In the genomic region with DNA sequence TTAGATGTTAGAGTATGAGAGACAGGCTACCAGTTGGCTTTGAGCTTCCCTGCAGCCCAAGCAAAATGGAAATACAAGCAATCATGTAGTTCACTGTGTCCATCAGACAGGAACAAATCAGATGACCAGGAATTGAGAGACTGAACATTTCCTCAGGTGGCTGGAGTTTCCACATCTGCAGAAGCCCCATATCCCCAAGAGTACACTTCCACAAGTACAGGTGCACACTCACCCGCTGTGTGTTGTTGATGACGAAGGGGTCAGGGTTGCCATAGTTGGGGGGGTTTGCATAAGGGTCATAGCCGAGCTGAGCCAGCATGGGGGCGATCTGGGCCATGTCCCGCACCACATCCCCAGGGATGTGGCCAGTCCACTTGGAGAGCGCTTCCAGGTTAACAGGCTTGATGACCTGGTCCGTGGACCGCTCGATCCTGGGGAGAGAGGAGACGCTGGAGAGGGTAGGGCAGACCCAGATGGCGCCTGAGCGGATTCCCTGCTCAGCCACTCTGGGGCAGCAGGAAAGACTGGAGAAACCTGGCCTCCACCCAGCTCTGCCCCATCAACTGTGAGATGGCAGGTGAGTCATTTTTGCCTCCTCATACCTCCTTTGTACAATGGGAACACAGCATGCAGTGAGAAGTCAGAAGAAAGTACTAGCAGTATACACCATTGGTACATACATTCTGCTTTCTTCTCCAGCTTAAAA, we compare ENCODE assay signal across 12 cellular contexts. TPM values are rescaled to one million over a fixed set of nuclear protein-coding genes. Genes with fewer than 3 reads are reported as not detected.
DNase-seq lines count a peak whose midpoint lies in the region; ATAC-seq, FAIRE-seq and TF ChIP-seq lines count a peak whose summit lies in the region.
"Had no signal": no experiment of that assay in that cellular context is flagged by ENCODE, and none has a peak within 500 bp of the region (broad histone marks: within the 10 kb centered on the region; RNA-seq: fewer than 3 reads in every experiment).

No MANE protein-coding gene starts in this region.

- peaks cover 13% of the 10 kb centered on the region for H3K4me1 Mint-ChIP-seq in stimulated activated effector memory CD8-positive, alpha-beta T cell treated with anti-CD3 and anti-CD28 coated beads, Interleukin-12 subunit alpha, Interleukin-12 subunit beta, amount 100 ng/mL, for 72 hours

- H3K36me3 ChIP-seq in esophagus (ENCODE audit: control insufficient read depth in 2 of 2, insufficient read depth in 2 of 2, low read length in 1 of 2) (peaks cover 4 to 19% of the 10 kb centered on the region in 2 donors), ovary (no peaks in the 10 kb centered on the region)

- H3K27me3 ChIP-seq in esophagus (ENCODE audit: control insufficient read depth in 1 of 2, insufficient read depth in 2 of 2, low read length in 2 of 2): no peaks in the 10 kb centered on the region
- no peaks in the 10 kb centered on the region for H3K27me3 ChIP-seq in ovary
- H3K27me3 ChIP-seq: gastroesophageal sphincter had no signal

- H3K4me3 ChIP-seq in esophagus (ENCODE audit: low read depth in 1 of 2, low read length in 2 of 2) (no peak overlapping the region), ovary (no peak overlapping the region)
- H3K4me3 ChIP-seq: gastroesophageal sphincter, lung had no signal

- intact Hi-C loops in ovary (cut with DNase I): no loop called here

- H3K27ac ChIP-seq in esophagus (ENCODE audit: low read depth in 2 of 2, low read length in 1 of 2) (peak overlapping the region; percentile 6 to 58), ovary (no peak overlapping the region)
- H3K27ac ChIP-seq: gastroesophageal sphincter had no signal

- no peaks in the 10 kb centered on the region for H3K9me3 Mint-ChIP-seq in stimulated activated effector memory CD8-positive, alpha-beta T cell treated with anti-CD3 and anti-CD28 coated beads, Interleukin-12 subunit alpha, Interleukin-12 subunit beta, amount 100 ng/mL, for 72 hours

- no peak overlapping the region for H3K4me3 Mint-ChIP-seq in stimulated activated effector memory CD8-positive, alpha-beta T cell treated with anti-CD3 and anti-CD28 coated beads, Interleukin-12 subunit alpha, Interleukin-12 subunit beta, amount 100 ng/mL, for 72 hours

- DNase-seq in GM18507 (ENCODE audit: extremely low spot score, insufficient read length, low read depth) (no peak), RCC 7860 (ENCODE audit: low spot score) (peak; percentile 37), ovary (no peak), NCI-H510A (lab: John Stamatoyannopoulos, UW) (no peak)
- DNase-seq in stimulated activated effector memory CD8-positive, alpha-beta T cell treated with anti-CD3 and anti-CD28 coated beads, Interleukin-12 subunit alpha, Interleukin-12 subunit beta, amount 100 ng/mL, for 72 hours (ENCODE audit: low spot score in 2 of 2): no peak
- DNase-seq: DMS79, retina had no signal

- no peak for TF ChIP-seq CTCF in ovary (IDR thresholded peaks at IDR 0.05)

- peaks cover 2 to 9% of the 10 kb centered on the region in 2 donors for H3K4me1 ChIP-seq in esophagus (ENCODE audit: control insufficient read depth in 2 of 2, insufficient read depth in 2 of 2, low read length in 1 of 2)
- H3K4me1 ChIP-seq in ovary (ENCODE audit: insufficient read depth): no peaks in the 10 kb centered on the region
- H3K4me1 ChIP-seq: gastroesophageal sphincter had no signal

- TF ChIP-seq EP300 in ovary (IDR thresholded peaks at IDR 0.05): no peak

- WGBS in esophagus, 2 donors: 87 to 93% methylated on average over 12 of the region's 12 CpGs
- WGBS in ovary, 3 donors: 87 to 93% (median 93%) methylated on average over 12 of the region's 12 CpGs

- peak; percentile 26 for ATAC-seq in stimulated activated effector memory CD8-positive, alpha-beta T cell treated with anti-CD3 and anti-CD28 coated beads, Interleukin-12 subunit alpha, Interleukin-12 subunit beta, amount 100 ng/mL, for 72 hours
- no peak for ATAC-seq in HG03457 (IDR thresholded peaks at IDR 0.05; ENCODE audit: unreplicated experiment)
- ATAC-seq: gastroesophageal sphincter, HepG2 had no signal

- no peak for TF ChIP-seq POLR2A in ovary (IDR thresholded peaks at IDR 0.05)

- peaks cover 97% of the 10 kb centered on the region for H3K36me3 Mint-ChIP-seq in stimulated activated effector memory CD8-positive, alpha-beta T cell treated with anti-CD3 and anti-CD28 coated beads, Interleukin-12 subunit alpha, Interleukin-12 subunit beta, amount 100 ng/mL, for 72 hours

- H3K9me3 ChIP-seq in esophagus (ENCODE audit: control insufficient read depth in 2 of 2, insufficient read depth in 1 of 2, low read depth in 1 of 2, low read length in 1 of 2) (no peaks in the 10 kb centered on the region), ovary (no peaks in the 10 kb centered on the region)
- H3K9me3 ChIP-seq: gastroesophageal sphincter had no signal

- peak overlapping the region; percentile 77 for H3K27ac Mint-ChIP-seq in stimulated activated effector memory CD8-positive, alpha-beta T cell treated with anti-CD3 and anti-CD28 coated beads, Interleukin-12 subunit alpha, Interleukin-12 subunit beta, amount 100 ng/mL, for 72 hours

- FAIRE-seq in GM18507 (lab: Jason Lieb, UNC) (peak; percentile 12), RCC 7860 (lab: Jason Lieb, UNC) (no peak)
- FAIRE-seq: HepG2 had no signal

RNA-seq across cellular contexts. Expression of a gene that starts 23.9 kb away (rescaled TPM):
- polyA plus RNA-seq in esophagus: 10 to 100 TPM; 19.7 to 21.5 TPM
- total RNA-seq in ovary: 10 to 100 TPM; 10.8 to 31.0 (median 26.3) TPM
- polyA plus RNA-seq in ovary: 10 to 100 TPM; 14.0 to 28.9 TPM

RNA-seq across cellular contexts. Expression of a gene that starts 52.5 kb away (rescaled TPM):
- 10 to 100 TPM in 1 of 2 donors, 1 to 10 TPM in 1; 7.4 to 11.9 TPM for polyA plus RNA-seq in esophagus
- 10 to 100 TPM in 5 of 7 donors, 1 to 10 TPM in 2; 7.3 to 25.2 (median 18.4) TPM for total RNA-seq in ovary
- 10 to 100 TPM in 1 of 2 donors, 1 to 10 TPM in 1; 8.2 to 23.4 TPM for polyA plus RNA-seq in ovary

RNA-seq across cellular contexts. Expression of a gene that starts 52.6 kb away (rescaled TPM):
- polyA plus RNA-seq in esophagus: 10 to 100 TPM; 14.8 TPM
- total RNA-seq in ovary: 10 to 100 TPM; 24.1 to 37.8 (median 34.0) TPM
- polyA plus RNA-seq in ovary: 10 to 100 TPM; 18.9 to 27.5 TPM

RNA-seq across cellular contexts. Expression of a gene that starts 53.7 kb away (rescaled TPM):
- polyA plus RNA-seq in esophagus: 10 to 100 TPM in 1 of 2 donors, 1 to 10 TPM in 1; 7.6 to 12.6 TPM
- total RNA-seq in ovary: 10 to 100 TPM; 10.5 to 28.5 (median 15.5) TPM
- 10 to 100 TPM; 14.7 to 15.0 TPM for polyA plus RNA-seq in ovary

Comparison
In these comparisons a context has a peak if more than half of its experiments do, and no peak if none do; other contexts are left out.
1. H3K27ac ChIP-seq: peak in esophagus (2 of 2); none in ovary (0 of 2).